ENCODE assay signal across 16 cellular contexts in genomic region chr1:15120251-15120945, GRCh38. TPM values are rescaled to one million over a fixed set of nuclear protein-coding genes. Genes with fewer than 3 reads are reported as not detected.
"Had no signal": no experiment of that assay in that cellular context is flagged by ENCODE, and none has a peak within 500 bp of the region (broad histone marks: within the 10 kb centered on the region; RNA-seq: fewer than 3 reads in every experiment).

No MANE protein-coding gene starts in this region.

- H3K27ac ChIP-seq: dorsolateral prefrontal cortex, psoas muscle, sigmoid colon, testis, tibial artery had no signal

- H3K4me1 ChIP-seq: psoas muscle, sigmoid colon, tibial artery had no signal

- H3K4me3 ChIP-seq: dorsolateral prefrontal cortex, lung, psoas muscle, sigmoid colon, testis, tibial artery had no signal

- FAIRE-seq: colon, frontal cortex, kidney had no signal

- H3K36me3 ChIP-seq: sigmoid colon, tibial artery had no signal

- H3K9me3 ChIP-seq: psoas muscle, sigmoid colon, testis, tibial artery had no signal

- DNase-seq: dorsolateral prefrontal cortex; effector CD4-positive, alpha-beta T cell; kidney; psoas muscle; right cardiac atrium; sigmoid colon; stimulated activated CD4-positive, alpha-beta T cell treated with anti-CD3 and anti-CD28 coated beads, Interleukin-2, amount 100 ng/mL, for 24 hours; stimulated activated CD4-positive, alpha-beta T cell treated with anti-CD3 and anti-CD28 coated beads, Interleukin-4, amount 100 ng/mL, for 24 hours; stimulated activated naive CD4-positive, alpha-beta T cell treated with Interleukin-2 at 50 U/mL for 16 hours; substantia nigra; testis; tibial artery had no signal

- H3K27me3 ChIP-seq: dorsolateral prefrontal cortex, sigmoid colon, testis, tibial artery had no signal

RNA-seq across cellular contexts. Expression of gene TMEM51, which starts 33.1 kb away (rescaled TPM):
- total RNA-seq: natural killer cell treated with Interleukin-12 subunit alpha and Interleukin-12 subunit beta and Interleukin-15 and Interleukin-18, amount 100 ng/mL, for 72 hours had no signal
